Comparison of ENCODE assay signal across 22 cellular contexts in genomic region chr16:86347090-86347489, GRCh38.
DNase-seq lines count a peak whose midpoint lies in the region; FAIRE-seq and TF ChIP-seq lines count a peak whose summit lies in the region.
"Had no signal": no experiment of that assay in that cellular context is flagged by ENCODE, and none has a peak within 500 bp of the region (broad histone marks: within the 10 kb centered on the region; RNA-seq: fewer than 3 reads in every experiment).

No MANE protein-coding gene starts in this region.

- BruUV-seq in endothelial cell of umbilical vein (replicated peaks; lab: Mats Ljungman, UMichigan): no TSS peak

- H3K4me3 Mint-ChIP-seq in activated T-helper 2 cell treated with anti-CD3 and anti-CD28 coated beads, Interferon-gamma antibody, Interleukin-2, Interleukin-4, amounts not matched to agents 10 μg/mL and 5 μg/mL and 100 μg/mL, durations not matched to agents 14 hours and 24 hours and 36 hours (ENCODE audit: low read depth): no peak overlapping the region
- H3K4me3 Mint-ChIP-seq: CD4-positive, CD25-positive, alpha-beta regulatory T cell; CD8-positive, alpha-beta memory T cell; H9 had no signal

- dilution Hi-C loops in endothelial cell of umbilical vein (cut with MboI; ENCODE audit: extremely low pct_ligation_motif_present, low sequenced_read_pairs): no loop called here

- no peak overlapping the region for H3K27ac Mint-ChIP-seq in activated T-helper 2 cell treated with anti-CD3 and anti-CD28 coated beads, Interferon-gamma antibody, Interleukin-2, Interleukin-4, amounts not matched to agents 10 μg/mL and 5 μg/mL and 100 μg/mL, durations not matched to agents 14 hours and 24 hours and 36 hours
- H3K27ac Mint-ChIP-seq: CD4-positive, CD25-positive, alpha-beta regulatory T cell; H9 had no signal

- H3K27me3 Mint-ChIP-seq in activated T-helper 2 cell treated with anti-CD3 and anti-CD28 coated beads, Interferon-gamma antibody, Interleukin-2, Interleukin-4, amounts not matched to agents 10 μg/mL and 5 μg/mL and 100 μg/mL, durations not matched to agents 14 hours and 24 hours and 36 hours (ENCODE audit: low read depth): peaks cover 26% of the 10 kb centered on the region

- H3K4me3 ChIP-seq in endothelial cell of umbilical vein (replicated peaks in 1 of 3; ENCODE audit: insufficient read depth in 1 of 3, low read depth in 1 of 3, low read length in 3 of 3): no peak overlapping the region

- DNase-seq in Caki2 (ENCODE audit: low read depth): peak; percentile 3
- peak; percentile 43 for DNase-seq in HT1080 (ENCODE audit: low read depth)
- peak; percentile 3 for DNase-seq in SK-MEL-5 (ENCODE audit: low read depth, low spot score)
- DNase-seq in endothelial cell of umbilical vein (ENCODE audit: low read depth, low spot score): no peak
- no peak for DNase-seq in GOT3 (lab: John Stamatoyannopoulos, UW)
- DNase-seq in mesenteric fat pad (ENCODE audit: low spot score): no peak
- DNase-seq in central memory CD4-positive, alpha-beta T cell: no peak
- no peak for DNase-seq in activated T-helper 2 cell treated with anti-CD3 and anti-CD28 coated beads, Interferon-gamma antibody, Interleukin-2, Interleukin-4, amounts not matched to agents 10 μg/mL and 5 μg/mL and 100 μg/mL, durations not matched to agents 14 hours and 24 hours and 36 hours (ENCODE audit: low spot score)
- DNase-seq: ACHN; BE2C; C1 segment of cervical spinal cord; CD4-positive, CD25-positive, alpha-beta regulatory T cell; CD8-positive, alpha-beta memory T cell; COR-L47; DMS79; GF-D8; H9; KG1 had no signal

- H3K27ac ChIP-seq in endothelial cell of umbilical vein (ENCODE audit: insufficient read depth, low read depth, low read length): no peak overlapping the region

- no peak overlapping the region for H3K4me2 ChIP-seq in endothelial cell of umbilical vein (ENCODE audit: insufficient read depth, low read length)

- H3K9me3 ChIP-seq in endothelial cell of umbilical vein (replicated peaks; ENCODE audit: control insufficient read depth, insufficient read depth, low read length): no peaks in the 10 kb centered on the region
- H3K9me3 ChIP-seq: BE2C had no signal

- H3K36me3 Mint-ChIP-seq in activated T-helper 2 cell treated with anti-CD3 and anti-CD28 coated beads, Interferon-gamma antibody, Interleukin-2, Interleukin-4, amounts not matched to agents 10 μg/mL and 5 μg/mL and 100 μg/mL, durations not matched to agents 14 hours and 24 hours and 36 hours (ENCODE audit: low read depth): no peaks in the 10 kb centered on the region
- H3K36me3 Mint-ChIP-seq: CD4-positive, CD25-positive, alpha-beta regulatory T cell; CD8-positive, alpha-beta memory T cell had no signal

- no peaks in the 10 kb centered on the region for H3K36me3 ChIP-seq in endothelial cell of umbilical vein (ENCODE audit: control insufficient read depth in 2 of 2, extremely low read depth in 1 of 2, insufficient read depth in 2 of 2, low read length in 2 of 2)
- H3K36me3 ChIP-seq: BE2C had no signal

- TF ChIP-seq POLR2A in endothelial cell of umbilical vein (IDR thresholded peaks at IDR 0.05; ENCODE audit: low read depth, low read length): no peak

- CTCF ChIA-PET in endothelial cell of umbilical vein (lab: Charles Lee): interaction anchor here (1.0 kb wide), 1 partner anchor 170 kb away, joined by 3 read pairs; no protein-coding TSS in a partner anchor

- TF ChIP-seq CTCF in endothelial cell of umbilical vein (IDR thresholded peaks at IDR 0.05; ENCODE audit: extremely low read depth in 1 of 2, insufficient read depth in 1 of 2, low read depth in 1 of 2, low read length in 2 of 2): no peak

- peak; percentile 37 for FAIRE-seq in endothelial cell of umbilical vein (lab: Jason Lieb, UNC)
- FAIRE-seq: A204.1, D721Med, H1, HepG2 had no signal

- no peak overlapping the region for H3K9ac ChIP-seq in endothelial cell of umbilical vein (replicated peaks; ENCODE audit: extremely low read depth, insufficient read depth, low read length)

- H3K9me3 Mint-ChIP-seq in activated T-helper 2 cell treated with anti-CD3 and anti-CD28 coated beads, Interferon-gamma antibody, Interleukin-2, Interleukin-4, amounts not matched to agents 10 μg/mL and 5 μg/mL and 100 μg/mL, durations not matched to agents 14 hours and 24 hours and 36 hours: no peaks in the 10 kb centered on the region

- in situ Hi-C loops in Caki2 (cut with HindIII; ENCODE audit: low pct_unique_long_range_greater_than_20kb, low sequenced_read_pairs): no loop called here
- in situ Hi-C loops in SK-MEL-5 (cut with HindIII; ENCODE audit: low pct_unique_long_range_greater_than_20kb, low sequenced_read_pairs): no loop called here

- peaks cover 31% of the 10 kb centered on the region for H3K4me1 ChIP-seq in endothelial cell of umbilical vein (ENCODE audit: control insufficient read depth, extremely low read depth, insufficient read depth, low read length)

- H4K20me1 ChIP-seq in endothelial cell of umbilical vein (replicated peaks; ENCODE audit: control insufficient read depth, extremely low read depth, insufficient read depth, low read length): no peaks in the 10 kb centered on the region

- no peaks in the 10 kb centered on the region for H3K4me1 Mint-ChIP-seq in activated T-helper 2 cell treated with anti-CD3 and anti-CD28 coated beads, Interferon-gamma antibody, Interleukin-2, Interleukin-4, amounts not matched to agents 10 μg/mL and 5 μg/mL and 100 μg/mL, durations not matched to agents 14 hours and 24 hours and 36 hours (ENCODE audit: low read depth)
- H3K4me1 Mint-ChIP-seq: CD4-positive, CD25-positive, alpha-beta regulatory T cell; CD8-positive, alpha-beta memory T cell had no signal

- H3K9me1 ChIP-seq in endothelial cell of umbilical vein (replicated peaks; ENCODE audit: control insufficient read depth, extremely low read depth, insufficient read depth, low read length): no peaks in the 10 kb centered on the region

- POLR2A ChIA-PET in endothelial cell of umbilical vein (lab: Charles Lee): no interaction called here

- no peak overlapping the region for H2AFZ ChIP-seq in endothelial cell of umbilical vein (ENCODE audit: low read depth, low read length)

- intact Hi-C loops in endothelial cell of umbilical vein (cut with micrococcal nuclease): no loop called here
- intact Hi-C loops in activated T-helper 2 cell treated with anti-CD3 and anti-CD28 coated beads, Interferon-gamma antibody, Interleukin-2, Interleukin-4, amounts not matched to agents 10 μg/mL and 5 μg/mL and 100 μg/mL, durations not matched to agents 14 hours and 24 hours and 36 hours (cut with micrococcal nuclease): no loop called here

- H3K79me2 ChIP-seq in endothelial cell of umbilical vein (ENCODE audit: control insufficient read depth, insufficient read depth, low read length): no peaks in the 10 kb centered on the region

- no peaks in the 10 kb centered on the region for H3K27me3 ChIP-seq in endothelial cell of umbilical vein (ENCODE audit: control insufficient read depth in 2 of 2, insufficient read depth in 2 of 2, low read length in 2 of 2)
- H3K27me3 ChIP-seq: BE2C had no signal

TF ChIP-seq in endothelial cell of umbilical vein, 7 proteins besides CTCF, POLR2A, EP300 and RAD21:
- no peak for TF ChIP-seq FOS (IDR thresholded peaks at IDR 0.05; ENCODE audit: borderline replicate concordance, insufficient read depth, low read length)
- no peak for TF ChIP-seq EZH2 (IDR thresholded peaks at IDR 0.05; ENCODE audit: borderline replicate concordance, low read depth, low read length, severe bottlenecking)
- TF ChIP-seq POLR2AphosphoS5 (IDR thresholded peaks at IDR 0.05; ENCODE audit: insufficient read depth, low read depth, low read length): no peak
- TF ChIP-seq GATA2 (IDR thresholded peaks at IDR 0.05; ENCODE audit: insufficient read depth, insufficient read length, low read depth, low read length): no peak
- TF ChIP-seq JUN (IDR thresholded peaks at IDR 0.05; ENCODE audit: borderline replicate concordance, insufficient read depth, insufficient read length, low read depth): no peak
- TF ChIP-seq, protein P1, sequence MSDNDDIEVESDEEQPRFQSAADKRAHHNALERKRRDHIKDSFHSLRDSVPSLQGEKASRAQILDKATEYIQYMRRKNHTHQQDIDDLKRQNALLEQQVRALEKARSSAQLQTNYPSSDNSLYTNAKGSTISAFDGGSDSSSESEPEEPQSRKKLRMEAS (IDR thresholded peaks at IDR 0.05; ENCODE audit: insufficient read depth, insufficient read length): no peak
- TF ChIP-seq MYC (IDR thresholded peaks at IDR 0.05; ENCODE audit: low read depth, low read length): no peak
TF ChIP-seq in endothelial cell of umbilical vein: peak in this region for 0.

Comparison
In these comparisons a context has a peak if more than half of its experiments do, and no peak if none do; other contexts are left out.
1. DNase-seq: peak in Caki2 (single experiment), HT1080 (single experiment) and SK-MEL-5 (single experiment); none in endothelial cell of umbilical vein (single experiment), GOT3 (single experiment), mesenteric fat pad (single experiment), central memory CD4-positive, alpha-beta T cell (single experiment) and activated T-helper 2 cell treated with anti-CD3 and anti-CD28 coated beads, Interferon-gamma antibody, Interleukin-2, Interleukin-4, amounts not matched to agents 10 μg/mL and 5 μg/mL and 100 μg/mL, durations not matched to agents 14 hours and 24 hours and 36 hours (single experiment).